In the genomic region with DNA sequence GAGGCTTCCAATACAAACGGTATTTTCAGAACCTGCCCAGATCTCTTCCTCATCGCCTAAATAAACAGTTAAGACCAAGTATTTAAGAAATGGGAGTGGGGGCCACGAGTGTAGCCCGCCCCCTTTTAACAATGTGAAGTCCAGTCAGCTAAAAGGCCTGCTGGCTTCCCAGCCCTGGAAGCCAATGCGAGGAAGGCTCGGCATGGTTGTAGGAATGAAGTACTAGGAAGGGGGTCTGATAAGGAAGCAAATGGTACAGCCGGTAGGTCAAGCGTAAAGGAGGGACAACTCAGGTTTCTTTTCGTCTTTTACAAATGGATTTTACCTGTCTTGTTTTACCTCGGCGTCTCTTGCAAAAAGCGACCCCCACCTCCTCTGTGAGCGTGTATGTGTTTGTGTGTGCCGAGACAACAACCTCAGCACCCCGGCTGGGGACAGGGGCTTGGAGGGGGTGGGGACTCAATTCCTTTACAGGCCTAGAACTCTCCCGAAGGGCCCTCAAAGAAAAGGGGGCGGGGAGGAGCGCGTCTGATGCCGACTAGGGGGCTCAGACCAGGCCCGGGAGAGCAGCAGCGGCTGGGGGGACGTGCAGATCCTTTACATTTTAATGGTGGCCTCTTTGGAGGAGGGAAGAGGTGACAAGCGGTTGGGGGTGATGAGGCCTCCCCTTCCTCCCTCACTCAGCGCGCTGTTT, we compare ENCODE assay signal across 8 cellular contexts.
DNase-seq lines count a peak whose midpoint lies in the region; ATAC-seq, FAIRE-seq and TF ChIP-seq lines count a peak whose summit lies in the region.

No MANE protein-coding gene starts in this region.

- peaks cover 0 to 7% (median 0%) of the 10 kb centered on the region in 4 experiments; a peak in 1 of 8 replicates for H3K36me3 ChIP-seq in H1 (ENCODE audit: control insufficient read depth in 2 of 4, insufficient read depth in 4 of 4, low read length in 3 of 4)

- H3K27me3 ChIP-seq in H1 (replicated peaks in 1 of 4; ENCODE audit: control insufficient read depth in 3 of 4, extremely low read depth in 1 of 4, insufficient read depth in 3 of 4, low read length in 3 of 4), result no peaks in the 10 kb centered on the region

- peaks cover 0 to 5% (median 4%) of the 10 kb centered on the region in 4 experiments; a peak in 4 of 7 replicates for H3K4me1 ChIP-seq in H1 (replicated peaks in 1 of 4; ENCODE audit: control insufficient read depth in 3 of 4, insufficient read depth in 4 of 4, low read length in 3 of 4)

- no peak for FAIRE-seq in H1 (lab: Jason Lieb, UNC)
- FAIRE-seq in frontal cortex (lab: Jason Lieb, UNC), result no peak

- TF ChIP-seq POLR2A in H1 (IDR thresholded peaks at IDR 0.05; ENCODE audit: control extremely low read depth in 1 of 2, low read depth in 2 of 2, low read length in 2 of 2), result no peak

- H3K23ac ChIP-seq in H1 (ENCODE audit: insufficient read length), result no peak overlapping the region

- no peak overlapping the region for H4K5ac ChIP-seq in H1 (ENCODE audit: insufficient read length, low read depth, low read length)

- H3K9me3 ChIP-seq in H1 (ENCODE audit: insufficient read depth in 2 of 2, low read depth in 1 of 2, low read length in 1 of 2), result no peaks in the 10 kb centered on the region

- no peak for TF ChIP-seq RAD21 in H1 (IDR thresholded peaks at IDR 0.05 in 1 of 2, conservative IDR thresholded peaks at IDR 0.05 in 1 of 2; ENCODE audit: low read depth in 2 of 2, low read length in 2 of 2)

- no peak overlapping the region for H2BK20ac ChIP-seq in H1 (ENCODE audit: low read length)

- H2BK15ac ChIP-seq in H1 (ENCODE audit: low read length), result no peak overlapping the region

- 3% methylated on average over 21 of the region's 26 CpGs; no CpG with 5 or more reads in 1 of the 2 experiments for WGBS in H1 (ENCODE audit: extremely low coverage in 1 of 2, insufficient coverage in 1 of 2, insufficient read length in 1 of 2, insufficient replicate concordance in 2 of 2, low coverage in 1 of 2, low lambda C conversion rate in 2 of 2, missing lambda C conversion rate in 1 of 2), 2 experiments

- H4K91ac ChIP-seq in H1 (replicated peaks; ENCODE audit: insufficient read length, low read length), result no peak overlapping the region

- H3K79me2 ChIP-seq in H1 (ENCODE audit: control insufficient read depth in 1 of 2, insufficient read depth in 2 of 2, low read length in 2 of 2), result peaks cover 0 to 40% of the 10 kb centered on the region in 2 experiments; a peak in 2 of 4 replicates

- peak overlapping the region; percentile 35 for H3K56ac ChIP-seq in H1 (replicated peaks; ENCODE audit: insufficient read length, low read depth, low read length)

- no peaks in the 10 kb centered on the region for H3K36me3 Mint-ChIP-seq in WTC11

- no peak overlapping the region for H3K18ac ChIP-seq in H1 (ENCODE audit: extremely low read depth, low read length)

- TF ChIP-seq EP300 in H1 (IDR thresholded peaks at IDR 0.05; ENCODE audit: borderline replicate concordance in 1 of 2, low read depth in 2 of 2, low read length in 2 of 2), result no peak

- peaks cover 36% of the 10 kb centered on the region for H3K4me1 Mint-ChIP-seq in WTC11

- H3K14ac ChIP-seq in H1 (ENCODE audit: insufficient read length), result no peak overlapping the region

- no peak overlapping the region for H2BK120ac ChIP-seq in H1 (replicated peaks; ENCODE audit: low read depth, low read length)

- peak overlapping the region; percentile 94 for H3K27ac Mint-ChIP-seq in WTC11

- peak overlapping the region; percentile 61 to 72 (median 68) for H3K9ac ChIP-seq in H1 (replicated peaks in 1 of 4; ENCODE audit: extremely low read depth in 1 of 4, low read depth in 3 of 4, low read length in 3 of 4)

- H3K27me3 Mint-ChIP-seq in WTC11 (ENCODE audit: low read depth), result no peaks in the 10 kb centered on the region

- H3K4me3 ChIP-seq in H1 (ENCODE audit: extremely low read depth in 1 of 4, insufficient read depth in 2 of 4, low read depth in 3 of 4, low read length in 4 of 4), result peak overlapping the region; percentile 77 to 95 (median 88)

- H2BK5ac ChIP-seq in H1 (ENCODE audit: low read depth, low read length), result peak overlapping the region; percentile 75

- peaks cover 5% of the 10 kb centered on the region for H3K23me2 ChIP-seq in H1 (ENCODE audit: low read depth, low read length)

- POLR2A ChIA-PET in WTC11 (lab: Charles Lee), result interaction anchor here (1.0 to 1.5 kb wide), 2 partner anchors 9 to 149 kb away, joined by 3 to 8 read pairs; no protein-coding TSS in a partner anchor
- POLR2A ChIA-PET in H1 (lab: Charles Lee; ENCODE audit: partially characterized antibody), result interaction anchor here (0.7 to 2.2 kb wide), 4 partner anchors 8 to 488 kb away, joined by 3 to 6 read pairs (median 4); a partner anchor contains a TSS

- no peak overlapping the region; the same call in 1 of the 2 replicates for H2BK12ac ChIP-seq in H1 (ENCODE audit: low read depth, low read length)

- TF ChIP-seq CTCF in WTC11 (IDR thresholded peaks at IDR 0.05) (no peak), H1 (IDR thresholded peaks at IDR 0.05; ENCODE audit: control extremely low read depth in 1 of 3, insufficient read depth in 1 of 3, low read depth in 1 of 3, low read length in 3 of 3) (no peak)

- H4K20me1 ChIP-seq in H1 (replicated peaks in 1 of 2; ENCODE audit: control insufficient read depth in 1 of 2, insufficient read depth in 2 of 2, low read length in 2 of 2), result peaks cover 0 to 3% of the 10 kb centered on the region in 2 experiments

- H4K8ac ChIP-seq in H1 (ENCODE audit: extremely low read depth, insufficient read depth, low read length), result peak overlapping the region; percentile 81; the same call in 1 of the 2 replicates

- 0 out of 2 replicates have a peak, but pooled peaks cover under 1% of the 10 kb centered on the region for H3K79me1 ChIP-seq in H1 (ENCODE audit: low read depth, low read length)

- peak; percentile 53 for DNase-seq in activated CD4-positive, alpha-beta T cell treated with anti-CD3 and anti-CD28 coated beads for 48 hours
- DNase-seq in activated CD4-positive, alpha-beta T cell treated with anti-CD3 and anti-CD28 coated beads for 1 hour, result no peak
- DNase-seq in HuH-7 (ENCODE audit: low spot score) (peak; percentile 26), WTC11 (ENCODE audit: low spot score) (peak; percentile 70), H1 (ENCODE audit: low read depth in 1 of 2, low spot score in 2 of 2) (peak in 1 of 2 experiments; percentile 77), medulla oblongata (ENCODE audit: extremely low spot score) (peak; percentile 33), frontal cortex (ENCODE audit: low spot score in 2 of 2) (no peak)
- DNase-seq in stimulated activated CD8-positive, alpha-beta memory T cell treated with anti-CD3 and anti-CD28 coated beads, Interleukin-4, amount 100 ng/mL, for 1 hour (ENCODE audit: low read depth in 2 of 2, low spot score in 1 of 2), result peak; percentile 1 to 11

- peak overlapping the region; percentile 48; the same call in 1 of the 2 replicates for H3K27ac ChIP-seq in H1 (ENCODE audit: low read depth, low read length)

- CTCF ChIA-PET in WTC11 (lab: Charles Lee), result interaction anchor here (0.6 to 1.1 kb wide), 3 partner anchors 8 to 325 kb away, joined by 3 to 7 read pairs (median 3); a partner anchor contains a TSS
- CTCF ChIA-PET in H1 (lab: Charles Lee; ENCODE audit: partially characterized antibody), result interaction anchor here (0.6 to 1.0 kb wide), 3 partner anchors 32 to 550 kb away, joined by 3 to 4 read pairs (median 3); no protein-coding TSS in a partner anchor

- H3K9me3 Mint-ChIP-seq in WTC11, result no peaks in the 10 kb centered on the region

- H3K4me2 ChIP-seq in H1 (ENCODE audit: insufficient read depth in 1 of 2, low read depth in 2 of 2, low read length in 2 of 2), result peak overlapping the region; percentile 68 to 99

- H2AFZ ChIP-seq in H1 (ENCODE audit: low read length), result no peak overlapping the region

- ATAC-seq in WTC11, result peak; percentile 29

- peak overlapping the region; percentile 92 for H3K4me3 Mint-ChIP-seq in WTC11

- H3K4ac ChIP-seq in H1 (replicated peaks; ENCODE audit: insufficient read length, low read depth, low read length), result no peak overlapping the region

- H2AK5ac ChIP-seq in H1 (ENCODE audit: low read depth, low read length), result no peak overlapping the region

TF ChIP-seq in WTC11, 78 proteins besides CTCF, POLR2A, EP300 and RAD21 (continues in another document):
- TF ChIP-seq, protein P1, sequence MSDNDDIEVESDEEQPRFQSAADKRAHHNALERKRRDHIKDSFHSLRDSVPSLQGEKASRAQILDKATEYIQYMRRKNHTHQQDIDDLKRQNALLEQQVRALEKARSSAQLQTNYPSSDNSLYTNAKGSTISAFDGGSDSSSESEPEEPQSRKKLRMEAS (CRISPR knock-in tag; IDR thresholded peaks at IDR 0.05), result 0 out of 2 replicates have a peak, but pooled peaks have one; percentile 2
- TF ChIP-seq JUN (CRISPR knock-in tag; IDR thresholded peaks at IDR 0.05), result no peak

TF ChIP-seq in H1, 55 proteins besides CTCF, POLR2A, EP300 and RAD21:
- TF ChIP-seq JUND (IDR thresholded peaks at IDR 0.05; ENCODE audit: low read length) (no peak), YY1 (IDR thresholded peaks at IDR 0.05; ENCODE audit: low read depth, low read length) (0 out of 2 replicates have a peak, but pooled peaks have one; percentile 52), SIN3A (conservative IDR thresholded peaks at IDR 0.05 in 1 of 2, IDR thresholded peaks at IDR 0.05 in 1 of 2; ENCODE audit: low read depth in 1 of 2, low read length in 2 of 2) (0 out of 4 replicates have a peak, but pooled peaks of 1 of the 2 experiments have one; percentile 59), PHF8 (conservative IDR thresholded peaks at IDR 0.05; ENCODE audit: low read depth, low read length) (peak; percentile 42), SAP30 (IDR thresholded peaks at IDR 0.05; ENCODE audit: insufficient read depth, insufficient replicate concordance, low read length) (peak; percentile 66), KDM5A (IDR thresholded peaks at IDR 0.05; ENCODE audit: low read length) (no peak)

Comparison
In these comparisons a context has a peak if more than half of its experiments do, and no peak if none do; other contexts are left out.
1. DNase-seq: peak in activated CD4-positive, alpha-beta T cell treated with anti-CD3 and anti-CD28 coated beads for 48 hours (single experiment), HuH-7 (single experiment), WTC11 (single experiment), medulla oblongata (single experiment) and stimulated activated CD8-positive, alpha-beta memory T cell treated with anti-CD3 and anti-CD28 coated beads, Interleukin-4, amount 100 ng/mL, for 1 hour (2 of 2); none in activated CD4-positive, alpha-beta T cell treated with anti-CD3 and anti-CD28 coated beads for 1 hour (single experiment) and frontal cortex (0 of 2).